10 cellular contexts compared by ENCODE assay signal in genomic region chr2:169509230-169509917, GRCh38. TPM values are rescaled to one million over a fixed set of nuclear protein-coding genes. Genes with fewer than 3 reads are reported as not detected.
DNase-seq lines count a peak whose midpoint lies in the region; ATAC-seq and TF ChIP-seq lines count a peak whose summit lies in the region.
"Had no signal": no experiment of that assay in that cellular context is flagged by ENCODE, and none has a peak within 500 bp of the region (broad histone marks: within the 10 kb centered on the region; RNA-seq: fewer than 3 reads in every experiment).

Gene KLHL41, plus strand, starts transcription at chr2:169509702. Its CDS starts 77 bp downstream, at chr2:169509779.

- H3K27ac ChIP-seq in SK-N-SH (ENCODE audit: low read depth in 2 of 2, low read length in 1 of 2): peak within 1 kb of the TSS in 1 of 2 experiments; percentile 48; a peak in 3 of 4 replicates
- H3K27ac ChIP-seq in gastroesophageal sphincter: peak within 1 kb of the TSS; percentile 50 to 71 (median 60)
- peak within 1 kb of the TSS; percentile 29 to 70 (median 54) for H3K27ac ChIP-seq in sigmoid colon

- TF ChIP-seq CTCF in SK-N-SH (IDR thresholded peaks at IDR 0.05): no peak
- no peak for TF ChIP-seq CTCF in gastroesophageal sphincter (IDR thresholded peaks at IDR 0.05)
- no peak for TF ChIP-seq CTCF in sigmoid colon (IDR thresholded peaks at IDR 0.05)
- TF ChIP-seq CTCF in mesothelial cell of epicardium (IDR thresholded peaks at IDR 0.05; ENCODE audit: unreplicated experiment): no peak

- peak within 1 kb of the TSS; percentile 44; the same call in 1 of the 2 replicates for H3K4me2 ChIP-seq in SK-N-SH

- H3K36me3 Mint-ChIP-seq in mesothelial cell of epicardium: peaks cover 14% of the 10 kb centered on the region

- H3K4me1 ChIP-seq in SK-N-SH (ENCODE audit: control insufficient read depth in 1 of 2, insufficient read depth in 2 of 2, low read depth in 1 of 2, low read length in 1 of 2) (0 out of 4 replicates have a peak, but pooled peaks cover 0 to 9% of the 10 kb centered on the region in 2 experiments), gastroesophageal sphincter (peaks cover 0 to 48% (median 3%) of the 10 kb centered on the region in 3 donors), sigmoid colon (peaks cover 0 to 29% (median 13%) of the 10 kb centered on the region in 4 donors)

- DNase-seq in H7: peak; percentile 32
- DNase-seq in SK-N-SH: no peak
- DNase-seq in sigmoid colon: no peak
- DNase-seq in GM19238 (ENCODE audit: insufficient read length, low spot score): no peak
- no peak for DNase-seq in mesothelial cell of epicardium (ENCODE audit: low spot score in 2 of 2, unreplicated experiment in 2 of 2)
- DNase-seq in stimulated activated naive CD4-positive, alpha-beta T cell treated with Interleukin-2 at 50 U/mL for 16 hours (lab: John Stamatoyannopoulos, UW): no peak
- DNase-seq: NCI-H748 treated with DMSO at 0.1 percent for 48 hours had no signal

- intact Hi-C loops in sigmoid colon (cut with DNase I): no loop called here

- H3K9ac ChIP-seq in SK-N-SH: no peak within 1 kb of the TSS; the same call in 1 of the 2 replicates

- H3K4me1 Mint-ChIP-seq in mesothelial cell of epicardium: no peaks in the 10 kb centered on the region

- no peaks in the 10 kb centered on the region for H3K36me3 ChIP-seq in H7 (replicated peaks; ENCODE audit: control insufficient read depth, insufficient read depth, low read length)
- peaks cover 0 to under 1% of the 10 kb centered on the region in 2 experiments for H3K36me3 ChIP-seq in SK-N-SH (replicated peaks in 1 of 2; ENCODE audit: control insufficient read depth in 1 of 2, insufficient read depth in 2 of 2, low read length in 1 of 2)
- peaks cover 0 to 15% of the 10 kb centered on the region in 2 donors for H3K36me3 ChIP-seq in gastroesophageal sphincter
- peaks cover 0 to 10% (median 1%) of the 10 kb centered on the region in 4 donors for H3K36me3 ChIP-seq in sigmoid colon

- H3F3A ChIP-seq in SK-N-SH (replicated peaks; ENCODE audit: insufficient read depth): peaks cover 18% of the 10 kb centered on the region

- no peak for TF ChIP-seq EP300 in SK-N-SH (IDR thresholded peaks at IDR 0.05; ENCODE audit: borderline replicate concordance in 1 of 2, low read depth in 1 of 2, low read length in 1 of 2)
- TF ChIP-seq EP300 in gastroesophageal sphincter (IDR thresholded peaks at IDR 0.05): no peak
- TF ChIP-seq EP300 in sigmoid colon (IDR thresholded peaks at IDR 0.05): no peak

- TF ChIP-seq RAD21 in SK-N-SH (IDR thresholded peaks at IDR 0.05; ENCODE audit: low read length): no peak

- no peak for TF ChIP-seq POLR2A in gastroesophageal sphincter (IDR thresholded peaks at IDR 0.05)
- no peak for TF ChIP-seq POLR2A in sigmoid colon (IDR thresholded peaks at IDR 0.05)

- no peak within 1 kb of the TSS for H3K4me3 Mint-ChIP-seq in mesothelial cell of epicardium
- H3K4me3 Mint-ChIP-seq: T-helper 1 cell treated with Interleukin-12 subunit alpha and Interleukin-12 subunit beta and Interleukin-4 antibody, amounts not matched to agents 30 μg/mL and 1 μg/mL, for 36 hours had no signal

- H3K9me2 ChIP-seq in SK-N-SH: no peaks in the 10 kb centered on the region

- WGBS in SK-N-SH (ENCODE audit: low lambda C conversion rate): 74% methylated on average over 4 of the region's 4 CpGs
- 39 to 46% methylated on average over 2 to 4 of the region's 4 CpGs for WGBS in gastroesophageal sphincter (ENCODE audit: low coverage in 1 of 2), 2 donors
- WGBS in sigmoid colon, 2 donors: 86 to 87% methylated on average over 4 of the region's 4 CpGs

- no peak within 1 kb of the TSS; the same call in 1 of the 2 replicates for H2AFZ ChIP-seq in SK-N-SH (ENCODE audit: low read depth)

- CTCF ChIA-PET in SK-N-SH (lab: Yijun Ruan, JAX): no interaction called here

- no peak within 1 kb of the TSS for H3K27ac Mint-ChIP-seq in mesothelial cell of epicardium
- H3K27ac Mint-ChIP-seq: T-helper 1 cell treated with Interleukin-12 subunit alpha and Interleukin-12 subunit beta and Interleukin-4 antibody, amounts not matched to agents 30 μg/mL and 1 μg/mL, for 36 hours had no signal

- POLR2A ChIA-PET in SK-N-SH (lab: Yijun Ruan, JAX): no interaction called here

- H3K9me3 ChIP-seq in SK-N-SH: no peaks in the 10 kb centered on the region
- no peaks in the 10 kb centered on the region for H3K9me3 ChIP-seq in gastroesophageal sphincter
- no peaks in the 10 kb centered on the region for H3K9me3 ChIP-seq in sigmoid colon

- peak; percentile 50 for ATAC-seq in gastroesophageal sphincter
- ATAC-seq in GM21825 (IDR thresholded peaks at IDR 0.05; ENCODE audit: unreplicated experiment): no peak

- H3K27me3 ChIP-seq in H7 (ENCODE audit: control insufficient read depth, insufficient read depth, low read length) (no peaks in the 10 kb centered on the region), SK-N-SH (ENCODE audit: insufficient read depth) (no peaks in the 10 kb centered on the region), gastroesophageal sphincter (no peaks in the 10 kb centered on the region), sigmoid colon (no peaks in the 10 kb centered on the region)

- no peaks in the 10 kb centered on the region for H3K27me3 Mint-ChIP-seq in mesothelial cell of epicardium (ENCODE audit: low read depth)

- H4K20me1 ChIP-seq in SK-N-SH (ENCODE audit: insufficient read depth): no peaks in the 10 kb centered on the region

- no peaks in the 10 kb centered on the region for H3K9me3 Mint-ChIP-seq in mesothelial cell of epicardium
- H3K9me3 Mint-ChIP-seq: T-helper 1 cell treated with Interleukin-12 subunit alpha and Interleukin-12 subunit beta and Interleukin-4 antibody, amounts not matched to agents 30 μg/mL and 1 μg/mL, for 36 hours had no signal

- H3K4me3 ChIP-seq in H7 (ENCODE audit: insufficient read depth, low read depth, low read length) (no peak within 1 kb of the TSS), SK-N-SH (ENCODE audit: low read depth in 2 of 2, low read length in 1 of 2) (no peak within 1 kb of the TSS; a peak in 1 of 4 replicates), gastroesophageal sphincter (peak within 1 kb of the TSS in 1 of 2 donors; percentile 5), sigmoid colon (no peak within 1 kb of the TSS)

- no peaks in the 10 kb centered on the region for H3K79me2 ChIP-seq in SK-N-SH (ENCODE audit: insufficient read depth)

TF ChIP-seq in SK-N-SH, 30 proteins besides CTCF, POLR2A, EP300 and RAD21:
- no peak for TF ChIP-seq RCOR1 (IDR thresholded peaks at IDR 0.05; ENCODE audit: low read length)
- TF ChIP-seq FOSL2 (IDR thresholded peaks at IDR 0.05; ENCODE audit: borderline replicate concordance, low read depth): peak; percentile 72; the same call in 1 of the 2 replicates
- TF ChIP-seq IRF3 (IDR thresholded peaks at IDR 0.05; ENCODE audit: low read depth, low read length): no peak
- TF ChIP-seq JUND (IDR thresholded peaks at IDR 0.05): peak; percentile 32; the same call in 1 of the 2 replicates

RNA-seq across cellular contexts. Expression of gene KLHL41, which starts in this region (rescaled TPM):
- not detected in 2 replicates for total RNA-seq in H7 (2014; rRNA removed; shearing (Covaris generic))
- polyA plus RNA-seq in SK-N-SH (2012; rRNA removed) (0.26 and 0.42 TPM in 2 replicates), sigmoid colon (under 1 TPM in 2 of 3 donors, not detected in 1; 0.17 to 0.60 TPM)
- polyA plus RNA-seq in SK-N-SH (2012; cell fraction: cytosol; rRNA removed): 0.29 and 0.30 TPM in 2 replicates
- polyA plus RNA-seq in SK-N-SH (2012; cell fraction: nucleus; rRNA removed): 0.47 and 0.80 TPM in 2 replicates
- total RNA-seq in gastroesophageal sphincter (10 to 100 TPM in 2 of 4 donors, 1 to 10 TPM in 1, under 1 TPM in 1; 0.69 to 16.2 (median 7.8) TPM), sigmoid colon (1 to 10 TPM; 1.5 to 3.2 (median 1.9) TPM), mesothelial cell of epicardium (0.41 to 0.66 TPM (median 0.56 TPM) in 3 replicates)

Comparison
In these comparisons a context has a peak if more than half of its experiments do, and no peak if none do; other contexts are left out.
1. Peak in DNase-seq in H7; RNA of the gene not detected or under 1 TPM.